ENCODE assay signal across 13 cellular contexts in the genomic region with DNA sequence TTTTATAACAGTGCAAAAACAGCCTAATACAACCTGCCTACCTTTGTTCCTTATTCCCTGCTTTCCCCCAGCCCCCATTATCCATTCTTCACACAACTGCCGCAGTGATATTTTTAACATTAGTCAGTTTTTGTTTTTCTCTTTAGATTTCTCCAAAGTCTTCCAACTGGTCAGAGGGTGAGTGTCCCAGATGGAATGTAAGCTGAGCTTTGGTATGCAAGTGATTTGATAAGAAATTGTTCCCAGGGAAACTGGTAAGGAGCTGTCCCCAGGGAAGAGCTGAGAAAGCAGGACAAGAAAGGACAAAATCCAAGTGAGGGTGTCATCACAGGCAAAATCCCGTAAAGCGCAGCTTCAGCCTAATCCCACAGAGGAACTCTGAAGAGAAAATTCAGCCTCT.
DNase-seq lines count a peak whose midpoint lies in the region; ATAC-seq, FAIRE-seq and TF ChIP-seq lines count a peak whose summit lies in the region.
"Had no signal": no experiment of that assay in that cellular context is flagged by ENCODE, and none has a peak within 500 bp of the region (broad histone marks: within the 10 kb centered on the region; RNA-seq: fewer than 3 reads in every experiment).

No MANE protein-coding gene starts in this region.

- peak; percentile 80 for DNase-seq in GM04504 (ENCODE audit: low read depth)
- DNase-seq in SW 1271 (lab: John Stamatoyannopoulos, UW), result peak; percentile 56 to 81
- DNase-seq in glomerular visceral epithelial cell (ENCODE audit: extremely low spot score), result peak; percentile 70
- peak; percentile 0 for DNase-seq in small intestine
- DNase-seq in head of caudate nucleus, result no peak
- no peak for DNase-seq in activated CD8-positive, alpha-beta memory T cell treated with anti-CD3 and anti-CD28 coated beads for 24 hours
- DNase-seq in ovary, result no peak
- DNase-seq: activated CD8-positive, alpha-beta T cell treated with anti-CD3 and anti-CD28 coated beads for 36 hours; anterior cingulate cortex; DMS79; foreskin melanocyte; NCI-H446 had no signal

- no peak for TF ChIP-seq EP300 in ovary (IDR thresholded peaks at IDR 0.05)

- no peaks in the 10 kb centered on the region for H3K9me3 ChIP-seq in small intestine (ENCODE audit: control insufficient read depth, low read depth)
- H3K9me3 ChIP-seq in ovary, result no peaks in the 10 kb centered on the region

- TF ChIP-seq POLR2A in ovary (IDR thresholded peaks at IDR 0.05), result no peak

- no peaks in the 10 kb centered on the region for H3K27me3 ChIP-seq in small intestine (ENCODE audit: control insufficient read depth in 2 of 2, insufficient read depth in 2 of 2, low read length in 2 of 2)
- no peaks in the 10 kb centered on the region for H3K27me3 ChIP-seq in ovary

- TF ChIP-seq CTCF in ovary (IDR thresholded peaks at IDR 0.05), result no peak

- 57 to 74% (median 69%) methylated on average over 3 of the region's 3 CpGs for WGBS in small intestine, 3 donors
- 26 to 44% (median 42%) methylated on average over 3 of the region's 3 CpGs for WGBS in ovary, 3 donors

- H3K4me1 ChIP-seq in small intestine (ENCODE audit: control insufficient read depth in 2 of 2, insufficient read depth in 1 of 2, low read depth in 1 of 2, low read length in 1 of 2) (no peaks in the 10 kb centered on the region), ovary (ENCODE audit: insufficient read depth) (peaks cover 2% of the 10 kb centered on the region)

- FAIRE-seq in small intestine (lab: Jason Lieb, UNC), result no peak

- ATAC-seq in HG03342 (IDR thresholded peaks at IDR 0.05; ENCODE audit: unreplicated experiment), result no peak
- ATAC-seq: activated CD8-positive, alpha-beta T cell treated with anti-CD3 and anti-CD28 coated beads for 36 hours had no signal

- H3K36me3 ChIP-seq in small intestine (ENCODE audit: control insufficient read depth in 2 of 2, insufficient read depth in 2 of 2, low read length in 2 of 2), result no peaks in the 10 kb centered on the region
- H3K36me3 ChIP-seq in ovary, result no peaks in the 10 kb centered on the region

- no peak overlapping the region for H3K4me3 ChIP-seq in small intestine (ENCODE audit: low read depth in 1 of 2, low read length in 2 of 2)
- no peak overlapping the region for H3K4me3 ChIP-seq in ovary

- intact Hi-C loops in head of caudate nucleus (cut with DNase I), result no loop called here
- intact Hi-C loops in ovary (cut with DNase I), result no loop called here

- H3K27ac ChIP-seq in small intestine (ENCODE audit: low read depth in 1 of 2, low read length in 1 of 2) (no peak overlapping the region), ovary (no peak overlapping the region)

Comparison
In these comparisons a context has a peak if more than half of its experiments do, and no peak if none do; other contexts are left out.
1. DNase-seq: peak in GM04504 (single experiment), SW 1271 (2 of 2), glomerular visceral epithelial cell (single experiment) and small intestine (single experiment); none in head of caudate nucleus (0 of 42), activated CD8-positive, alpha-beta memory T cell treated with anti-CD3 and anti-CD28 coated beads for 24 hours (single experiment) and ovary (0 of 5).